ENCODE assay signal across 10 cellular contexts in the genomic region with DNA sequence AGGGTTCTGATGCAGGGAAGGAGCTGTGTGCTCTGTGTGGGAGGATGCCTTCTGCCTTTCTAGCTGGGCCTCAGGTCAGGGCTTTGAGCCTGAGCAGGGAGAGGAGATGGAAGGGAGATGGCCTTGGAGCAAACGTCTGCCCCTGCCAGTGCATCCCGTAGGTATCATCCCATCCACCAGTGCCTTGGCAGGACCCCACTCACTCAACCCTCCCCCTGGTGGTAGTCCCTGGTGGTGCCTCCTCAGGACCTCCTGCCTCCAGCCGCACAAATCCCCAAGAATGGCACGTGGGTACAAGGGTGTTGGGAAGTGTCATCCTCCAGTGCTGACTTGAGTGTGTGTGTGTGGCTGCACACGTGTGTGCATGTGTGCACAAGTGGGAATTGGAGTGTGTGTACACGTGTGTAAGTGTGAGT. TPM values are rescaled to one million over a fixed set of nuclear protein-coding genes. Genes with fewer than 3 reads are reported as not detected.
DNase-seq lines count a peak whose midpoint lies in the region; ATAC-seq and TF ChIP-seq lines count a peak whose summit lies in the region.
"Had no signal": no experiment of that assay in that cellular context is flagged by ENCODE, and none has a peak within 500 bp of the region (broad histone marks: within the 10 kb centered on the region; RNA-seq: fewer than 3 reads in every experiment).

No MANE protein-coding gene starts in this region.

- H3K4me1 ChIP-seq in mammary epithelial cell (ENCODE audit: insufficient read depth, low read length), result peaks cover 4% of the 10 kb centered on the region
- H3K4me1 ChIP-seq: Caco-2 had no signal

- H3K79me2 ChIP-seq in mammary epithelial cell (ENCODE audit: insufficient read depth, low read length), result no peaks in the 10 kb centered on the region

- no peak overlapping the region for H3K27ac ChIP-seq in mammary epithelial cell (ENCODE audit: insufficient read depth, low read depth, low read length)

- H3K4me1 Mint-ChIP-seq in MCF 10A (ENCODE audit: insufficient read depth, unreplicated experiment), result peaks cover 19% of the 10 kb centered on the region
- H3K4me1 Mint-ChIP-seq in type B pancreatic cell (ENCODE audit: unreplicated experiment), result no peaks in the 10 kb centered on the region

- H3K9ac ChIP-seq in mammary epithelial cell (ENCODE audit: insufficient read depth, low read length), result no peak overlapping the region

- H3K4me3 ChIP-seq in mammary epithelial cell (replicated peaks in 1 of 3; ENCODE audit: insufficient read depth in 1 of 3, low read depth in 2 of 3, low read length in 3 of 3) (no peak overlapping the region), fibroblast of mammary gland (ENCODE audit: control insufficient read depth, low read depth, low read length) (no peak overlapping the region)

- BruUV-seq in MCF 10A (replicated peaks; lab: Mats Ljungman, UMichigan) (no TSS peak), mammary epithelial cell (replicated peaks; lab: Mats Ljungman, UMichigan) (no TSS peak)

- H3K36me3 Mint-ChIP-seq in MCF 10A (ENCODE audit: insufficient read depth, unreplicated experiment) (no peaks in the 10 kb centered on the region), type B pancreatic cell (no peaks in the 10 kb centered on the region)

- H3K27ac Mint-ChIP-seq in MCF 10A (ENCODE audit: low read depth, unreplicated experiment), result peak overlapping the region; percentile 72
- no peak overlapping the region for H3K27ac Mint-ChIP-seq in type B pancreatic cell

- dilution Hi-C loops in mammary epithelial cell (cut with HindIII; ENCODE audit: low sequenced_read_pairs), result no loop called here

- H3K9me3 Mint-ChIP-seq in MCF 10A (ENCODE audit: unreplicated experiment) (no peaks in the 10 kb centered on the region), type B pancreatic cell (no peaks in the 10 kb centered on the region)

- in situ Hi-C loops in mammary epithelial cell (cut with MboI; ENCODE audit: low sequenced_read_pairs in 2 of 2), result no loop called here

- no peak overlapping the region for H3K4me3 Mint-ChIP-seq in MCF 10A (ENCODE audit: unreplicated experiment)
- H3K4me3 Mint-ChIP-seq in type B pancreatic cell, result no peak overlapping the region

- intact Hi-C loops in MCF 10A (cut with micrococcal nuclease) (no loop called here), mammary epithelial cell (cut with micrococcal nuclease) (no loop called here)

- DNase-seq in MCF 10A (ENCODE audit: unreplicated experiment) (no peak), mammary epithelial cell (no peak), RPMI8226 (peak; percentile 45), fibroblast of mammary gland (ENCODE audit: low read depth) (no peak), type B pancreatic cell (ENCODE audit: extremely low spot score, unreplicated experiment) (no peak), NOMO-1 (lab: John Stamatoyannopoulos, UW; ENCODE audit: unreplicated experiment in 2 of 2) (no peak), NCI-H510A treated with DMSO at 0.1 percent for 48 hours (lab: John Stamatoyannopoulos, UW) (no peak)
- DNase-seq: small intestine had no signal

- H2AFZ ChIP-seq in mammary epithelial cell (ENCODE audit: low read depth, low read length), result no peak overlapping the region

- H3K4me2 ChIP-seq in mammary epithelial cell (ENCODE audit: insufficient read depth, low read depth, low read length), result no peak overlapping the region

- no peaks in the 10 kb centered on the region for H4K20me1 ChIP-seq in mammary epithelial cell (ENCODE audit: insufficient read depth, low read length)

- H3K9me3 ChIP-seq in mammary epithelial cell (replicated peaks; ENCODE audit: insufficient read depth, low read length), result no peaks in the 10 kb centered on the region
- H3K9me3 ChIP-seq: Caco-2 had no signal

- no peaks in the 10 kb centered on the region for H3K27me3 Mint-ChIP-seq in MCF 10A (ENCODE audit: insufficient read depth, unreplicated experiment)
- peaks cover 64% of the 10 kb centered on the region for H3K27me3 Mint-ChIP-seq in type B pancreatic cell

- H3K27me3 ChIP-seq in mammary epithelial cell (ENCODE audit: insufficient read depth, low read length), result no peaks in the 10 kb centered on the region

- no peak for ATAC-seq in GM21360 (IDR thresholded peaks at IDR 0.05; ENCODE audit: unreplicated experiment)

- 69% methylated on average over 5 of the region's 6 CpGs for WGBS in mammary epithelial cell (ENCODE audit: low coverage, missing lambda C conversion rate)

- H3K36me3 ChIP-seq in mammary epithelial cell (ENCODE audit: insufficient read depth, low read length), result no peaks in the 10 kb centered on the region

- TF ChIP-seq CTCF in MCF 10A (IDR thresholded peaks at IDR 0.05; ENCODE audit: unreplicated experiment), result no peak
- TF ChIP-seq CTCF in mammary epithelial cell (conservative IDR thresholded peaks at IDR 0.05 in 1 of 2, IDR thresholded peaks at IDR 0.05 in 1 of 2; ENCODE audit: extremely low read depth in 1 of 2, insufficient read depth in 1 of 2, low read depth in 1 of 2, low read length in 2 of 2), result no peak
- TF ChIP-seq CTCF in fibroblast of mammary gland (conservative IDR thresholded peaks at IDR 0.05; ENCODE audit: control insufficient read depth, insufficient read depth, low read depth, low read length), result peak; percentile 37
- TF ChIP-seq CTCF in type B pancreatic cell (conservative IDR thresholded peaks at IDR 0.05), result peak; percentile 60

- CTCF ChIA-PET in MCF 10A (lab: Yijun Ruan, JAX) (interaction anchor here (1.0 kb wide), 1 partner anchor 8 kb away, joined by 3 read pairs; no protein-coding TSS in a partner anchor), mammary epithelial cell (lab: Charles Lee; ENCODE audit: low non-redundant PET) (interaction anchor here (0.6 kb wide), 1 partner anchor 406 kb away, joined by 5 read pairs; no protein-coding TSS in a partner anchor)

- POLR2A ChIA-PET in MCF 10A (lab: Yijun Ruan, JAX), result interaction anchor here (0.7 to 1.7 kb wide), 8 partner anchors 9 to 1429 kb away, joined by 3 to 7 read pairs (median 3); no protein-coding TSS in a partner anchor

RNA-seq across cellular contexts. Expression of a gene that starts 23.1 kb away (rescaled TPM):
- 4.3 and 7.6 TPM in 2 replicates for total RNA-seq in MCF 10A (2022)
- total RNA-seq in mammary epithelial cell, result 1 to 10 TPM; 1.3 to 5.3 TPM
- polyA plus RNA-seq in mammary epithelial cell, result 24.7 TPM
- polyA minus RNA-seq in mammary epithelial cell, result 21.3 TPM
- 0.14 and 0.86 TPM in 2 replicates for total RNA-seq in type B pancreatic cell (ENCODE audit: low replicate concordance)

RNA-seq across cellular contexts. Expression of a gene that starts 53.9 kb away (rescaled TPM):
- not detected in 2 replicates for total RNA-seq in MCF 10A (2022)
- total RNA-seq in mammary epithelial cell, result not detected
- not detected for polyA plus RNA-seq in mammary epithelial cell
- not detected for polyA minus RNA-seq in mammary epithelial cell
- not detected in 2 replicates for total RNA-seq in type B pancreatic cell (ENCODE audit: low replicate concordance)
- total RNA-seq: Caco-2 had no signal
- polyA plus RNA-seq: small intestine had no signal

Comparison
In these comparisons a context has a peak if more than half of its experiments do, and no peak if none do; other contexts are left out.
1. CTCF ChIP-seq: peak in fibroblast of mammary gland (single experiment) and type B pancreatic cell (single experiment); none in MCF 10A (single experiment) and mammary epithelial cell (0 of 2).